In genomic region chr15:57432141-57432701, GRCh38 we compare ENCODE assay signal across 13 cellular contexts. TPM values are rescaled to one million over a fixed set of nuclear protein-coding genes. Genes with fewer than 3 reads are reported as not detected.
DNase-seq lines count a peak whose midpoint lies in the region; ATAC-seq, FAIRE-seq and TF ChIP-seq lines count a peak whose summit lies in the region.
"Had no signal": no experiment of that assay in that cellular context is flagged by ENCODE, and none has a peak within 500 bp of the region (broad histone marks: within the 10 kb centered on the region; RNA-seq: fewer than 3 reads in every experiment).

No MANE protein-coding gene starts in this region.

- H3K27ac ChIP-seq in astrocyte (ENCODE audit: low read depth, low read length) (no peak overlapping the region), smooth muscle cell (ENCODE audit: low read depth) (no peak overlapping the region)
- H3K27ac ChIP-seq: A549 had no signal

- H3K27me3 ChIP-seq in astrocyte (ENCODE audit: insufficient read depth, low read length): no peaks in the 10 kb centered on the region
- H3K27me3 ChIP-seq in smooth muscle cell (ENCODE audit: low read depth): no peaks in the 10 kb centered on the region

- H3K9me3 Mint-ChIP-seq in astrocyte (ENCODE audit: unreplicated experiment): no peaks in the 10 kb centered on the region

- H3K4me1 ChIP-seq in astrocyte (ENCODE audit: insufficient read depth, low read length) (no peaks in the 10 kb centered on the region), smooth muscle cell (ENCODE audit: low read depth) (peaks cover 34% of the 10 kb centered on the region)

- no peaks in the 10 kb centered on the region for H3K27me3 Mint-ChIP-seq in astrocyte (ENCODE audit: low read depth, unreplicated experiment)

- intact Hi-C loops in left ventricle myocardium superior (cut with micrococcal nuclease): no loop called here

- 47% methylated on average over 12 of the region's 12 CpGs for WGBS in smooth muscle cell (ENCODE audit: low lambda C conversion rate)

- H3K36me3 ChIP-seq in astrocyte (ENCODE audit: insufficient read depth, low read length) (no peaks in the 10 kb centered on the region), smooth muscle cell (ENCODE audit: low read depth) (no peaks in the 10 kb centered on the region)

- no peak overlapping the region for H3K27ac Mint-ChIP-seq in astrocyte (ENCODE audit: unreplicated experiment)

- H2AFZ ChIP-seq in astrocyte (ENCODE audit: low read depth, low read length) (peak overlapping the region; percentile 18), smooth muscle cell (ENCODE audit: low read depth) (peak overlapping the region; percentile 38)

- peaks cover 9% of the 10 kb centered on the region for H3F3A ChIP-seq in smooth muscle cell (ENCODE audit: low read depth)

- H3K4me2 ChIP-seq in astrocyte (ENCODE audit: low read length) (no peak overlapping the region), smooth muscle cell (peak overlapping the region; percentile 48)
- H3K4me2 ChIP-seq: A549, SK-N-SH had no signal

- DNase-seq in NCI-H2029 (lab: John Stamatoyannopoulos, UW) (peak; percentile 54), NCI-H2029 treated with DMSO at 0.1 percent for 48 hours (lab: John Stamatoyannopoulos, UW) (no peak), astrocyte (ENCODE audit: low read depth) (peak; percentile 70), left ventricle myocardium superior (no peak), smooth muscle cell (lab: John Stamatoyannopoulos, UW; ENCODE audit: unreplicated experiment) (no peak)
- no peak for DNase-seq in stimulated activated CD4-positive, alpha-beta T cell treated with anti-CD3 and anti-CD28 coated beads, Interleukin-2, amount 100 ng/mL, for 48 hours
- DNase-seq: activated CD4-positive, alpha-beta T cell treated with anti-CD3 and anti-CD28 coated beads, Interleukin-2, amount 50 U/mL, for 1 hour; EL; SK-N-SH had no signal

- no peaks in the 10 kb centered on the region for H4K20me1 ChIP-seq in astrocyte (ENCODE audit: insufficient read depth, low read length)
- no peaks in the 10 kb centered on the region for H4K20me1 ChIP-seq in smooth muscle cell (ENCODE audit: low read depth)

- H3K9me3 ChIP-seq in astrocyte (ENCODE audit: insufficient read depth, low read depth, low read length) (no peaks in the 10 kb centered on the region), smooth muscle cell (replicated peaks; ENCODE audit: low read depth) (no peaks in the 10 kb centered on the region)
- H3K9me3 ChIP-seq: A549, SK-N-SH had no signal

- H3K9ac ChIP-seq in astrocyte (ENCODE audit: low read length) (no peak overlapping the region), smooth muscle cell (ENCODE audit: low read depth) (no peak overlapping the region)
- H3K9ac ChIP-seq: SK-N-SH had no signal

- no peak overlapping the region for H3K4me3 Mint-ChIP-seq in astrocyte (ENCODE audit: unreplicated experiment)

- ATAC-seq in left ventricle myocardium superior: peak; percentile 58
- no peak for ATAC-seq in GM19324 (IDR thresholded peaks at IDR 0.05; ENCODE audit: low FRiP score, unreplicated experiment)
- no peak for ATAC-seq in HG03045 (IDR thresholded peaks at IDR 0.05; ENCODE audit: unreplicated experiment)
- ATAC-seq: A549 had no signal

- no peaks in the 10 kb centered on the region for H3K36me3 Mint-ChIP-seq in astrocyte (ENCODE audit: low read depth, unreplicated experiment)

- TF ChIP-seq CTCF in astrocyte (IDR thresholded peaks at IDR 0.05; ENCODE audit: insufficient read depth, low read depth, low read length) (no peak), smooth muscle cell (IDR thresholded peaks at IDR 0.05; ENCODE audit: borderline replicate concordance, insufficient read depth, poor library complexity, severe bottlenecking) (no peak)

- FAIRE-seq in astrocyte (lab: Jason Lieb, UNC): no peak
- FAIRE-seq: A549 had no signal

- peaks cover 21% of the 10 kb centered on the region for H3K4me1 Mint-ChIP-seq in astrocyte (ENCODE audit: low read depth, unreplicated experiment)

- H3K4me3 ChIP-seq in astrocyte (ENCODE audit: insufficient read depth, low read depth, low read length): no peak overlapping the region
- H3K4me3 ChIP-seq in smooth muscle cell: no peak overlapping the region
- H3K4me3 ChIP-seq: A549, skin epidermis had no signal

- H3K79me2 ChIP-seq in astrocyte (ENCODE audit: insufficient read depth, low read length) (no peaks in the 10 kb centered on the region), smooth muscle cell (ENCODE audit: low read depth) (peaks cover 3% of the 10 kb centered on the region)

RNA-seq across cellular contexts. Expression of gene CGNL1, which starts 55.9 kb away (rescaled TPM):
- total RNA-seq in astrocyte (10.2 and 11.0 TPM in 2 replicates), left ventricle myocardium superior (15.2 TPM), smooth muscle cell (9.5 and 10.7 TPM in 2 replicates)
- polyA plus RNA-seq in smooth muscle cell: 4.2 and 6.3 TPM in 2 replicates

Comparison
In these comparisons a context has a peak if more than half of its experiments do, and no peak if none do; other contexts are left out.
1. DNase-seq: peak in NCI-H2029 (single experiment) and astrocyte (single experiment); none in NCI-H2029 treated with DMSO at 0.1 percent for 48 hours (single experiment), left ventricle myocardium superior (single experiment), smooth muscle cell (single experiment) and stimulated activated CD4-positive, alpha-beta T cell treated with anti-CD3 and anti-CD28 coated beads, Interleukin-2, amount 100 ng/mL, for 48 hours (0 of 2).